ENCODE assay signal across 14 cellular contexts in the genomic region with DNA sequence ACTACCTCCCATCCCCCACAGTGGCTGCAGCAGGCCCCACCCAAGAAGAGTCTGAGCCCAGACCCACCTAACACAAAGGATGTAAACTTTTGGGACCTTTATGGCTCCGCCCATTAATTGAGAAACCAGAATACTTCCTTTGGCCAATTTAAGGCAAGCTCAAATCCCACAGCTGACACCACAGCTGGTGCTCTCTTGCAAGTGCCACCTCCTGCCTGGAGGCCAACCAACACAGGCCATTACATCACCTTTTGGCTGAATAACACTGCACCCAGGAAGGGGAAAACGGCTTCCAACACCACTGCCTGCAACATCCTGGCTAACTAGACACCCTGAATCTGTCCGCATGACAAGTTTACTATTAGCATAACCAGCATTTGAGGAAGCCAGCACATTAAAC.
"Had no signal": no experiment of that assay in that cellular context is flagged by ENCODE, and none has a peak within 500 bp of the region (broad histone marks: within the 10 kb centered on the region; RNA-seq: fewer than 3 reads in every experiment).

No MANE protein-coding gene starts in this region.

- H3K4me3 Mint-ChIP-seq: naive thymus-derived CD8-positive, alpha-beta T cell; neural crest cell had no signal

- H3K4me1 Mint-ChIP-seq: naive thymus-derived CD8-positive, alpha-beta T cell; neural crest cell had no signal

- H3K27ac ChIP-seq: colonic mucosa, heart right ventricle, skin epidermis, stomach, thoracic aorta, transverse colon had no signal

- H3K27me3 ChIP-seq: colonic mucosa, heart right ventricle, stomach, transverse colon had no signal

- DNase-seq: colonic mucosa; dermis blood vessel endothelial cell; heart right ventricle; hypothalamus; kidney glomerular epithelial cell; naive thymus-derived CD8-positive, alpha-beta T cell; stimulated activated CD4-positive, alpha-beta T cell treated with anti-CD3 and anti-CD28 coated beads, Interleukin-2, amount 100 ng/mL, for 24 hours; stomach; substantia nigra; transverse colon had no signal

- H3K27ac Mint-ChIP-seq: naive thymus-derived CD8-positive, alpha-beta T cell had no signal

- H3K4me1 ChIP-seq: colonic mucosa, stomach, transverse colon had no signal

- H3K9me3 ChIP-seq: colonic mucosa had no signal

- ATAC-seq: naive thymus-derived CD8-positive, alpha-beta T cell; sciatic nerve had no signal

- H3K36me3 ChIP-seq: colonic mucosa, heart right ventricle, thoracic aorta, transverse colon had no signal

- H3K4me3 ChIP-seq: colonic mucosa, heart right ventricle, skin epidermis, stomach, thoracic aorta, transverse colon had no signal
